In the genomic region with DNA sequence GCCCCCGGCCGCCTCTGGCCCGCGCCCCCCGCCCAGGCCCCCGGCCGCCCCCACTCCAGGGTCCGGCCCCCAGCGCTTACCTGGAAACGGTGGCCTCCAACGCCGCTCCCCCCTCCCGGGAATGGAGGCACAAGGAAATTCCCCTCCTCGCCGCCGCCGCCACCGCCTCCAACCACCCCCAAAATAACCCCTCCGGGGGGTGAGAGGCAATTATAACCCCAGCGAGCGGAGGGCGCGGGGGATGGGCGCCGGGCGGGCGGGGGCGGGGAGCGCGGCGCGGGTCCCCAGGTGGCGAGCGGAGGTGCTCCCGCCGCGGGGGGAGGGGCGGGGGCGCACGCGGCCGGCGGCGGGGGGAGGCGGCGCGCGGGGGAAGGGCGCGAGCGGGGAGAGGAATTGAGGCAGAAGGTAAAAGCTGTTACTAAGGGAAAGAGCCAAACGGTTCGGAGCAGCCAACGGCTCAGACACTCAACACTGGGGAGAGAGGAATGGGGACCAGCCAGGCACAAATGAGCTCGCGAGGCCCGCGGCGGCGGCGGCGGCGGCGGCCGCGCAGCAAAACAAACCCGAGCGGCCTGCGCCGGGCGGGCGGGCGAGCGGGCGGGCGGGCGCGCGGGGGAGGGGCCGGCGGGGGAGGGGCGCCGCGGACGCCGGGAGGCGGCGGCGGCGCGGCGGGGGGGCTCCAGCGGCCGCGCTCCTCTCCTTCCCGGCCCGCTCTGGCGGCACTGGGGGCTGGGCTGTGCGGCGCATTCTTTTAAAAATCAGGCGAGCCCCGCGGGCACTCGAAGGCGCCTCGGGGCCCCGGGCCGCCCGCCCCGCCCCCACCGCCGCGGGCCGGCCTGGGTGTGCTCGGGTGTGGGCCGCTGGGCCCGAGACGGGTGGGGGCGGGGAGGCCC, we compare ENCODE assay signal across 1 cellular context.
A peak's percentile ranks its signal among the peaks of the same experiment; 100 is the strongest.
TF ChIP-seq lines count a peak whose summit lies in the region.

A gene (minus strand): TSS at position 442 of the 893 bp plus-strand sequence. CDS start 132,505 bp downstream, outside the sequence.

TF ChIP-seq in GM12878, 131 proteins besides CTCF, POLR2A, EP300 and RAD21 (continued from another document):
- TF ChIP-seq JUND (IDR thresholded peaks at IDR 0.05; ENCODE audit: low read depth, low read length), result no peak
- TF ChIP-seq NR2F1 (conservative IDR thresholded peaks at IDR 0.05), result 0 out of 2 replicates have a peak, but pooled peaks have one; percentile 35
- TF ChIP-seq, protein P1, sequence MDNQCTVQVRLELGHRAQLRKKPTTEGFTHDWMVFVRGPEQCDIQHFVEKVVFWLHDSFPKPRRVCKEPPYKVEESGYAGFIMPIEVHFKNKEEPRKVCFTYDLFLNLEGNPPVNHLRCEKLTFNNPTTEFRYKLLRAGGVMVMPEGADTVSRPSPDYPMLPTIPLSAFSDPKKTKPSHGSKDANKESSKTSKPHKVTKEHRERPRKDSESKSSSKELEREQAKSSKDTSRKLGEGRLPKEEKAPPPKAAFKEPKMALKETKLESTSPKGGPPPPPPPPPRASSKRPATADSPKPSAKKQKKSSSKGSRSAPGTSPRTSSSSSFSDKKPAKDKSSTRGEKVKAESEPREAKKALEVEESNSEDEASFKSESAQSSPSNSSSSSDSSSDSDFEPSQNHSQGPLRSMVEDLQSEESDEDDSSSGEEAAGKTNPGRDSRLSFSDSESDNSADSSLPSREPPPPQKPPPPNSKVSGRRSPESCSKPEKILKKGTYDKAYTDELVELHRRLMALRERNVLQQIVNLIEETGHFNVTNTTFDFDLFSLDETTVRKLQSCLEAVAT (IDR thresholded peaks at IDR 0.05), result no peak
- TF ChIP-seq GABPA (IDR thresholded peaks at IDR 0.05; ENCODE audit: low read depth), result no peak
- TF ChIP-seq, protein P2, sequence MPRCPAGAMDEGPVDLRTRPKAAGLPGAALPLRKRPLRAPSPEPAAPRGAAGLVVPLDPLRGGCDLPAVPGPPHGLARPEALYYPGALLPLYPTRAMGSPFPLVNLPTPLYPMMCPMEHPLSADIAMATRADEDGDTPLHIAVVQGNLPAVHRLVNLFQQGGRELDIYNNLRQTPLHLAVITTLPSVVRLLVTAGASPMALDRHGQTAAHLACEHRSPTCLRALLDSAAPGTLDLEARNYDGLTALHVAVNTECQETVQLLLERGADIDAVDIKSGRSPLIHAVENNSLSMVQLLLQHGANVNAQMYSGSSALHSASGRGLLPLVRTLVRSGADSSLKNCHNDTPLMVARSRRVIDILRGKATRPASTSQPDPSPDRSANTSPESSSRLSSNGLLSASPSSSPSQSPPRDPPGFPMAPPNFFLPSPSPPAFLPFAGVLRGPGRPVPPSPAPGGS (IDR thresholded peaks at IDR 0.05; ENCODE audit: borderline replicate concordance, insufficient read depth, low read depth, low read length, poor library complexity, severe bottlenecking), result peak; percentile 7
- 0 out of 2 replicates have a peak, but pooled peaks have one; percentile 44 for TF ChIP-seq CBFB (IDR thresholded peaks at IDR 0.05; ENCODE audit: low read depth)
- peak; percentile 25; the same call in 1 of the 2 replicates for TF ChIP-seq MEF2A (IDR thresholded peaks at IDR 0.05; ENCODE audit: insufficient read depth, low read depth, low read length)
- TF ChIP-seq FOXK2 (IDR thresholded peaks at IDR 0.05), result no peak
- TF ChIP-seq NR2C2 (IDR thresholded peaks at IDR 0.05; ENCODE audit: borderline replicate concordance, control insufficient read depth, insufficient read length, low read depth), result no peak
- TF ChIP-seq GATAD2B (conservative IDR thresholded peaks at IDR 0.05; ENCODE audit: low read depth), result peak; percentile 80; the same call in 1 of the 2 replicates
- no peak for TF ChIP-seq TCF7 (IDR thresholded peaks at IDR 0.05; ENCODE audit: borderline replicate concordance)
- TF ChIP-seq, protein P3, sequence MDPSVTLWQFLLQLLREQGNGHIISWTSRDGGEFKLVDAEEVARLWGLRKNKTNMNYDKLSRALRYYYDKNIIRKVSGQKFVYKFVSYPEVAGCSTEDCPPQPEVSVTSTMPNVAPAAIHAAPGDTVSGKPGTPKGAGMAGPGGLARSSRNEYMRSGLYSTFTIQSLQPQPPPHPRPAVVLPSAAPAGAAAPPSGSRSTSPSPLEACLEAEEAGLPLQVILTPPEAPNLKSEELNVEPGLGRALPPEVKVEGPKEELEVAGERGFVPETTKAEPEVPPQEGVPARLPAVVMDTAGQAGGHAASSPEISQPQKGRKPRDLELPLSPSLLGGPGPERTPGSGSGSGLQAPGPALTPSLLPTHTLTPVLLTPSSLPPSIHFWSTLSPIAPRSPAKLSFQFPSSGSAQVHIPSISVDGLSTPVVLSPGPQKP (IDR thresholded peaks at IDR 0.05; ENCODE audit: low read depth, low read length), result no peak
- TF ChIP-seq EZH2 (IDR thresholded peaks at IDR 0.05; ENCODE audit: borderline replicate concordance, control insufficient read depth, low read depth, low read length), result no peak
- TF ChIP-seq SMARCA5 (IDR thresholded peaks at IDR 0.05), result 0 out of 2 replicates have a peak, but pooled peaks have one; percentile 7
- no peak for TF ChIP-seq IKZF2 (IDR thresholded peaks at IDR 0.05)
- peak; percentile 52 for TF ChIP-seq TBL1XR1 (IDR thresholded peaks at IDR 0.05; ENCODE audit: low read depth, low read length)
- 0 out of 2 replicates have a peak, but pooled peaks have one; percentile 62 for TF ChIP-seq CBX5 (IDR thresholded peaks at IDR 0.05; ENCODE audit: low read depth)
- no peak for TF ChIP-seq BMI1 (IDR thresholded peaks at IDR 0.05; ENCODE audit: borderline replicate concordance)
- TF ChIP-seq DPF2 (IDR thresholded peaks at IDR 0.05), result peak; percentile 61; the same call in 1 of the 2 replicates
- TF ChIP-seq TCF12 (IDR thresholded peaks at IDR 0.05; ENCODE audit: low read depth, low read length), result 0 out of 2 replicates have a peak, but pooled peaks have one; percentile 15
- no peak for TF ChIP-seq MXI1 (IDR thresholded peaks at IDR 0.05; ENCODE audit: low read depth, low read length)
- 0 out of 4 replicates have a peak, but pooled peaks of 1 of the 2 experiments have one; percentile 8 for TF ChIP-seq BHLHE40 (IDR thresholded peaks at IDR 0.05; ENCODE audit: borderline replicate concordance in 1 of 2, low read depth in 2 of 2, low read length in 1 of 2)
- peak; percentile 11; the same call in 1 of the 2 replicates for TF ChIP-seq RUNX3 (IDR thresholded peaks at IDR 0.05; ENCODE audit: low read length)
- no peak for TF ChIP-seq SUPT20H (IDR thresholded peaks at IDR 0.05; ENCODE audit: borderline replicate concordance, control insufficient read depth, low read depth, low read length)
- peak; percentile 12 for TF ChIP-seq SP1 (IDR thresholded peaks at IDR 0.05; ENCODE audit: low read depth, low read length)
- TF ChIP-seq POU2F2 (IDR thresholded peaks at IDR 0.05; ENCODE audit: borderline replicate concordance, low read depth, low read length), result 0 out of 3 replicates have a peak, but pooled peaks have one; percentile 40
- 0 out of 2 replicates have a peak, but pooled peaks have one; percentile 21 for TF ChIP-seq LARP7 (IDR thresholded peaks at IDR 0.05)
- peak; percentile 52; the same call in 1 of the 2 replicates for TF ChIP-seq TCF3 (IDR thresholded peaks at IDR 0.05; ENCODE audit: borderline replicate concordance, insufficient read depth, low read depth, low read length)
- peak in 1 of 2 experiments; percentile 78; a peak in 2 of 3 replicates for TF ChIP-seq EGR1 (IDR thresholded peaks at IDR 0.05; ENCODE audit: borderline replicate concordance in 1 of 2, low read depth in 2 of 2, low read length in 2 of 2)
- peak; percentile 39; the same call in 1 of the 2 replicates for TF ChIP-seq EED (IDR thresholded peaks at IDR 0.05; ENCODE audit: low read depth)
